ENCODE assay signal across 8 cellular contexts in genomic region chr6:25280617-25280990, GRCh38. TPM values are rescaled to one million over a fixed set of nuclear protein-coding genes. Genes with fewer than 3 reads are reported as not detected.
DNase-seq lines count a peak whose midpoint lies in the region; ATAC-seq, FAIRE-seq and TF ChIP-seq lines count a peak whose summit lies in the region.

No MANE protein-coding gene starts in this region.

- H3K4me2 ChIP-seq in PC-3 (ENCODE audit: low read length), result peak overlapping the region; percentile 87

- no peak for ATAC-seq in PC-3
- no peak for ATAC-seq in psoas muscle
- no peak for ATAC-seq in GM21526 (IDR thresholded peaks at IDR 0.05; ENCODE audit: low FRiP score, unreplicated experiment)

- TF ChIP-seq CTCF in PC-3 (conservative IDR thresholded peaks at IDR 0.05; ENCODE audit: low read depth, low read length), result no peak
- no peak for TF ChIP-seq CTCF in fibroblast of mammary gland (conservative IDR thresholded peaks at IDR 0.05; ENCODE audit: control insufficient read depth, insufficient read depth, low read depth, low read length)
- TF ChIP-seq CTCF in psoas muscle (IDR thresholded peaks at IDR 0.05), result no peak
- no peak for TF ChIP-seq CTCF in GM20000 (IDR thresholded peaks at IDR 0.05; ENCODE audit: extremely low read depth, missing control alignments)

- H3K9me2 ChIP-seq in PC-3 (replicated peaks; ENCODE audit: low read length), result no peaks in the 10 kb centered on the region

- DNase-seq in GM12892 (ENCODE audit: insufficient read length), result no peak
- peak; percentile 12 for DNase-seq in PC-3
- no peak for DNase-seq in fibroblast of mammary gland (ENCODE audit: low read depth)
- DNase-seq in psoas muscle, result no peak
- no peak for DNase-seq in GM20000 (ENCODE audit: low spot score)
- no peak for DNase-seq in globus pallidus (ENCODE audit: low spot score)
- DNase-seq in UCSD-AML1 (lab: John Stamatoyannopoulos, UW; ENCODE audit: unreplicated experiment), result no peak

- TF ChIP-seq POLR2A in GM12892 (IDR thresholded peaks at IDR 0.05; ENCODE audit: low read depth, low read length), result no peak

- H3K27ac ChIP-seq in PC-3 (ENCODE audit: low read length), result no peak overlapping the region
- no peak overlapping the region for H3K27ac ChIP-seq in psoas muscle

- BruUV-seq in PC-3 (replicated peaks; lab: Mats Ljungman, UMichigan), result no TSS peak

- H2AFZ ChIP-seq in PC-3 (ENCODE audit: low read length), result peak overlapping the region; percentile 80

- H3K9ac ChIP-seq in PC-3 (ENCODE audit: low read length), result peak overlapping the region; percentile 81; the same call in 1 of the 2 replicates

- FAIRE-seq in GM12892 (lab: Jason Lieb, UNC), result peak; percentile 24

- CTCF ChIA-PET in PC-3 (lab: Charles Lee), result interaction anchor here (0.6 kb wide), 1 partner anchor 231 kb away, joined by 6 read pairs; no protein-coding TSS in a partner anchor

- no peaks in the 10 kb centered on the region for H3F3A ChIP-seq in PC-3 (ENCODE audit: low read length, unreplicated experiment)

- no peaks in the 10 kb centered on the region for H3K27me3 ChIP-seq in PC-3 (ENCODE audit: low read length)
- peaks cover 0 to 46% (median 0%) of the 10 kb centered on the region in 3 donors for H3K27me3 ChIP-seq in psoas muscle (ENCODE audit: insufficient read depth in 3 of 3, low read length in 2 of 3)

- intact Hi-C loops in PC-3 (cut with micrococcal nuclease), result no loop called here
- intact Hi-C loops in psoas muscle (cut with DNase I), result loop anchor here in 1 of 2 donors (10.0 kb wide), 1 partner anchor 194 kb away; no protein-coding TSS in a partner anchor

- no peaks in the 10 kb centered on the region for H3K36me3 ChIP-seq in PC-3 (ENCODE audit: low read depth, low read length)
- no peaks in the 10 kb centered on the region for H3K36me3 ChIP-seq in psoas muscle (ENCODE audit: insufficient read depth in 1 of 2, low read depth in 1 of 2)

- H3K9me3 ChIP-seq in PC-3 (ENCODE audit: low read length) (no peaks in the 10 kb centered on the region), psoas muscle (no peaks in the 10 kb centered on the region)

- no peaks in the 10 kb centered on the region for H4K20me1 ChIP-seq in PC-3 (ENCODE audit: low read length)

- H3K4me3 ChIP-seq in PC-3 (ENCODE audit: low read length) (peak overlapping the region; percentile 84), fibroblast of mammary gland (ENCODE audit: control insufficient read depth, low read depth, low read length) (peak overlapping the region; percentile 85), psoas muscle (peak overlapping the region; percentile 73)

- peaks cover 48% of the 10 kb centered on the region for H3K79me2 ChIP-seq in PC-3 (ENCODE audit: low read length)

- peaks cover 32% of the 10 kb centered on the region for H3K4me1 ChIP-seq in PC-3 (ENCODE audit: insufficient read depth, low read length)
- H3K4me1 ChIP-seq in psoas muscle, result peaks cover 8% of the 10 kb centered on the region

- POLR2A ChIA-PET in PC-3 (lab: Charles Lee; ENCODE audit: unreplicated experiment), result no interaction called here

- WGBS in psoas muscle, 3 donors, result 13 to 17% (median 17%) methylated on average over 6 of the region's 6 CpGs

RNA-seq across cellular contexts. Expression of gene CARMIL1, which starts 1.4 kb away (rescaled TPM):
- 4.0 TPM for polyA plus RNA-seq in GM12892 (2012; ENCODE audit: missing spikeins)
- total RNA-seq in PC-3 (2014; rRNA removed) (17.0 and 22.0 TPM in 2 replicates), psoas muscle (1 to 10 TPM in 1 of 4 donors, under 1 TPM in 3; 0.34 to 1.0 (median 0.81) TPM)
- under 1 TPM; 0.11 to 0.83 (median 0.44) TPM for polyA plus RNA-seq in psoas muscle
